ENCODE assay signal across 9 cellular contexts in genomic region chr20:38260378-38261053, GRCh38. TPM values are rescaled to one million over a fixed set of nuclear protein-coding genes. Genes with fewer than 3 reads are reported as not detected.
DNase-seq lines count a peak whose midpoint lies in the region; ATAC-seq and TF ChIP-seq lines count a peak whose summit lies in the region.
"Had no signal": no experiment of that assay in that cellular context is flagged by ENCODE, and none has a peak within 500 bp of the region (broad histone marks: within the 10 kb centered on the region; RNA-seq: fewer than 3 reads in every experiment).

KIAA1755 (minus strand) TSS chr20:38260735; CDS start chr20:38260500, 235 bp downstream.

- H3K27ac Mint-ChIP-seq in glutamatergic neuron (ENCODE audit: unreplicated experiment), result no peak within 1 kb of the TSS
- H3K27ac Mint-ChIP-seq in neural crest cell (ENCODE audit: unreplicated experiment), result peak within 1 kb of the TSS; percentile 45

- peak within 1 kb of the TSS; percentile 84 to 90 for H3K27ac ChIP-seq in uterus

- peak within 1 kb of the TSS; percentile 32 to 49 for H3K4me3 ChIP-seq in uterus

- no peaks in the 10 kb centered on the region for H3K9me3 ChIP-seq in uterus

- H3K27me3 Mint-ChIP-seq in glutamatergic neuron (ENCODE audit: unreplicated experiment), result peaks cover 14% of the 10 kb centered on the region
- peaks cover 18% of the 10 kb centered on the region for H3K27me3 Mint-ChIP-seq in neural crest cell (ENCODE audit: low read depth)

- peaks cover 0 to 4% of the 10 kb centered on the region in 2 donors for H3K27me3 ChIP-seq in uterus

- TF ChIP-seq POLR2A in uterus (IDR thresholded peaks at IDR 0.05), result no peak

- H3K36me3 Mint-ChIP-seq in glutamatergic neuron (ENCODE audit: unreplicated experiment) (peaks cover 5% of the 10 kb centered on the region), neural crest cell (ENCODE audit: low read depth) (peaks cover 4% of the 10 kb centered on the region)

- intact Hi-C loops in uterus (cut with DNase I; ENCODE audit: low total_unique reads), result no loop called here

- H3K4me1 Mint-ChIP-seq in glutamatergic neuron (ENCODE audit: low read depth, unreplicated experiment) (peaks cover 6% of the 10 kb centered on the region), neural crest cell (peaks cover 49% of the 10 kb centered on the region)

- no peak for ATAC-seq in GM21737 (IDR thresholded peaks at IDR 0.05; ENCODE audit: unreplicated experiment)

- no peak for TF ChIP-seq CTCF in glutamatergic neuron (IDR thresholded peaks at IDR 0.05; ENCODE audit: partially characterized antibody, unreplicated experiment)
- TF ChIP-seq CTCF in neural crest cell (conservative IDR thresholded peaks at IDR 0.05), result no peak
- no peak for TF ChIP-seq CTCF in uterus (IDR thresholded peaks at IDR 0.05)

- H3K4me1 ChIP-seq in uterus, result no peaks in the 10 kb centered on the region

- no peaks in the 10 kb centered on the region for H3K36me3 ChIP-seq in uterus

- H3K9me3 Mint-ChIP-seq in glutamatergic neuron (ENCODE audit: unreplicated experiment), result no peaks in the 10 kb centered on the region
- H3K9me3 Mint-ChIP-seq in neural crest cell, result peaks cover 6% of the 10 kb centered on the region

- DNase-seq in NCI-H1417 (lab: John Stamatoyannopoulos, UW) (peak in 2 of 3 experiments; percentile 66 to 70), NCI-H1417 treated with DMSO at 0.1 percent for 48 hours (lab: John Stamatoyannopoulos, UW) (no peak), glutamatergic neuron (no peak), neural crest cell (ENCODE audit: low read depth, low spot score) (peak; percentile 42), uterus (peak; percentile 31 to 59), T1000 (lab: John Stamatoyannopoulos, UW) (no peak), NCI-H510A (lab: John Stamatoyannopoulos, UW) (no peak)
- DNase-seq: Karpas-422 had no signal

- H3K4me3 Mint-ChIP-seq in glutamatergic neuron (ENCODE audit: unreplicated experiment), result peak within 1 kb of the TSS; percentile 76
- peak within 1 kb of the TSS; percentile 83 for H3K4me3 Mint-ChIP-seq in neural crest cell

RNA-seq across cellular contexts. Expression of gene KIAA1755, which starts in this region (rescaled TPM):
- 1.6 TPM for total RNA-seq in glutamatergic neuron (ENCODE audit: unreplicated experiment)
- 8.6 and 9.5 TPM in 2 replicates for total RNA-seq in neural crest cell
- total RNA-seq in uterus, result 10 to 100 TPM in 3 of 4 donors, 1 to 10 TPM in 1; 5.3 to 47.6 (median 15.7) TPM

Comparison
In these comparisons a context has a peak if more than half of its experiments do, and no peak if none do; other contexts are left out.
1. DNase-seq: peak in NCI-H1417 (2 of 3), neural crest cell (single experiment) and uterus (2 of 2); none in NCI-H1417 treated with DMSO at 0.1 percent for 48 hours (single experiment), glutamatergic neuron (single experiment), T1000 (single experiment) and NCI-H510A (single experiment).